1 cellular context compared by ENCODE assay signal in the genomic region with DNA sequence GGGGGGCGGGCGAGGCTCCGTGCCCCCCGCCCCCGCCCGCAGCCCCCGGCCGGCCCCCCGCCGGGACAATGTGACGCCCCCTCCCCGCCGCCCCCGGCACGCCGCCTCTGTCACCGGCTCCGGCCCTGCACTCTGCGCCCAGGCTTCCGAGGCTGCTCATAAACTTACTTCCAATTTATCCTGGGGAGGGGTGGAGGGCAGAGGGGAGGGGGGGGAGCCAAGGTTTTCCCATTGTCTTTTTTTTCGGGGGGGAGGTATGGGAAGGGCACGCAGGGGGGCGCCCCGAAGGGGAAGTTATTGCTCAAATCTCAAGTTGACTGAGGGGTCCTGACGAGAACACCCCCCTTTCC.
TF ChIP-seq lines count a peak whose summit lies in the region.

No MANE protein-coding gene starts in this region.

TF ChIP-seq in H1, 55 proteins besides CTCF, POLR2A, EP300 and RAD21:
- TF ChIP-seq, protein P1, sequence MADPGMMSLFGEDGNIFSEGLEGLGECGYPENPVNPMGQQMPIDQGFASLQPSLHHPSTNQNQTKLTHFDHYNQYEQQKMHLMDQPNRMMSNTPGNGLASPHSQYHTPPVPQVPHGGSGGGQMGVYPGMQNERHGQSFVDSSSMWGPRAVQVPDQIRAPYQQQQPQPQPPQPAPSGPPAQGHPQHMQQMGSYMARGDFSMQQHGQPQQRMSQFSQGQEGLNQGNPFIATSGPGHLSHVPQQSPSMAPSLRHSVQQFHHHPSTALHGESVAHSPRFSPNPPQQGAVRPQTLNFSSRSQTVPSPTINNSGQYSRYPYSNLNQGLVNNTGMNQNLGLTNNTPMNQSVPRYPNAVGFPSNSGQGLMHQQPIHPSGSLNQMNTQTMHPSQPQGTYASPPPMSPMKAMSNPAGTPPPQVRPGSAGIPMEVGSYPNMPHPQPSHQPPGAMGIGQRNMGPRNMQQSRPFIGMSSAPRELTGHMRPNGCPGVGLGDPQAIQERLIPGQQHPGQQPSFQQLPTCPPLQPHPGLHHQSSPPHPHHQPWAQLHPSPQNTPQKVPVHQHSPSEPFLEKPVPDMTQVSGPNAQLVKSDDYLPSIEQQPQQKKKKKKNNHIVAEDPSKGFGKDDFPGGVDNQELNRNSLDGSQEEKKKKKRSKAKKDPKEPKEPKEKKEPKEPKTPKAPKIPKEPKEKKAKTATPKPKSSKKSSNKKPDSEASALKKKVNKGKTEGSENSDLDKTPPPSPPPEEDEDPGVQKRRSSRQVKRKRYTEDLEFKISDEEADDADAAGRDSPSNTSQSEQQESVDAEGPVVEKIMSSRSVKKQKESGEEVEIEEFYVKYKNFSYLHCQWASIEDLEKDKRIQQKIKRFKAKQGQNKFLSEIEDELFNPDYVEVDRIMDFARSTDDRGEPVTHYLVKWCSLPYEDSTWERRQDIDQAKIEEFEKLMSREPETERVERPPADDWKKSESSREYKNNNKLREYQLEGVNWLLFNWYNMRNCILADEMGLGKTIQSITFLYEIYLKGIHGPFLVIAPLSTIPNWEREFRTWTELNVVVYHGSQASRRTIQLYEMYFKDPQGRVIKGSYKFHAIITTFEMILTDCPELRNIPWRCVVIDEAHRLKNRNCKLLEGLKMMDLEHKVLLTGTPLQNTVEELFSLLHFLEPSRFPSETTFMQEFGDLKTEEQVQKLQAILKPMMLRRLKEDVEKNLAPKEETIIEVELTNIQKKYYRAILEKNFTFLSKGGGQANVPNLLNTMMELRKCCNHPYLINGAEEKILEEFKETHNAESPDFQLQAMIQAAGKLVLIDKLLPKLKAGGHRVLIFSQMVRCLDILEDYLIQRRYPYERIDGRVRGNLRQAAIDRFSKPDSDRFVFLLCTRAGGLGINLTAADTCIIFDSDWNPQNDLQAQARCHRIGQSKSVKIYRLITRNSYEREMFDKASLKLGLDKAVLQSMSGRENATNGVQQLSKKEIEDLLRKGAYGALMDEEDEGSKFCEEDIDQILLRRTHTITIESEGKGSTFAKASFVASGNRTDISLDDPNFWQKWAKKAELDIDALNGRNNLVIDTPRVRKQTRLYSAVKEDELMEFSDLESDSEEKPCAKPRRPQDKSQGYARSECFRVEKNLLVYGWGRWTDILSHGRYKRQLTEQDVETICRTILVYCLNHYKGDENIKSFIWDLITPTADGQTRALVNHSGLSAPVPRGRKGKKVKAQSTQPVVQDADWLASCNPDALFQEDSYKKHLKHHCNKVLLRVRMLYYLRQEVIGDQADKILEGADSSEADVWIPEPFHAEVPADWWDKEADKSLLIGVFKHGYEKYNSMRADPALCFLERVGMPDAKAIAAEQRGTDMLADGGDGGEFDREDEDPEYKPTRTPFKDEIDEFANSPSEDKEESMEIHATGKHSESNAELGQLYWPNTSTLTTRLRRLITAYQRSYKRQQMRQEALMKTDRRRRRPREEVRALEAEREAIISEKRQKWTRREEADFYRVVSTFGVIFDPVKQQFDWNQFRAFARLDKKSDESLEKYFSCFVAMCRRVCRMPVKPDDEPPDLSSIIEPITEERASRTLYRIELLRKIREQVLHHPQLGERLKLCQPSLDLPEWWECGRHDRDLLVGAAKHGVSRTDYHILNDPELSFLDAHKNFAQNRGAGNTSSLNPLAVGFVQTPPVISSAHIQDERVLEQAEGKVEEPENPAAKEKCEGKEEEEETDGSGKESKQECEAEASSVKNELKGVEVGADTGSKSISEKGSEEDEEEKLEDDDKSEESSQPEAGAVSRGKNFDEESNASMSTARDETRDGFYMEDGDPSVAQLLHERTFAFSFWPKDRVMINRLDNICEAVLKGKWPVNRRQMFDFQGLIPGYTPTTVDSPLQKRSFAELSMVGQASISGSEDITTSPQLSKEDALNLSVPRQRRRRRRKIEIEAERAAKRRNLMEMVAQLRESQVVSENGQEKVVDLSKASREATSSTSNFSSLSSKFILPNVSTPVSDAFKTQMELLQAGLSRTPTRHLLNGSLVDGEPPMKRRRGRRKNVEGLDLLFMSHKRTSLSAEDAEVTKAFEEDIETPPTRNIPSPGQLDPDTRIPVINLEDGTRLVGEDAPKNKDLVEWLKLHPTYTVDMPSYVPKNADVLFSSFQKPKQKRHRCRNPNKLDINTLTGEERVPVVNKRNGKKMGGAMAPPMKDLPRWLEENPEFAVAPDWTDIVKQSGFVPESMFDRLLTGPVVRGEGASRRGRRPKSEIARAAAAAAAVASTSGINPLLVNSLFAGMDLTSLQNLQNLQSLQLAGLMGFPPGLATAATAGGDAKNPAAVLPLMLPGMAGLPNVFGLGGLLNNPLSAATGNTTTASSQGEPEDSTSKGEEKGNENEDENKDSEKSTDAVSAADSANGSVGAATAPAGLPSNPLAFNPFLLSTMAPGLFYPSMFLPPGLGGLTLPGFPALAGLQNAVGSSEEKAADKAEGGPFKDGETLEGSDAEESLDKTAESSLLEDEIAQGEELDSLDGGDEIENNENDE (IDR thresholded peaks at IDR 0.05; ENCODE audit: insufficient replicate concordance, low read length) = no peak
- TF ChIP-seq CREB1 (IDR thresholded peaks at IDR 0.05) (no peak), TCF12 (IDR thresholded peaks at IDR 0.05; ENCODE audit: low read depth, low read length) (no peak), SIN3A (conservative IDR thresholded peaks at IDR 0.05 in 1 of 2, IDR thresholded peaks at IDR 0.05 in 1 of 2; ENCODE audit: low read depth in 1 of 2, low read length in 2 of 2) (no peak)
TF ChIP-seq in H1: peak in this region for 0.
